Comparison of ENCODE assay signal across 18 cellular contexts in genomic region chr16:27197004-27197403, GRCh38. TPM values are rescaled to one million over a fixed set of nuclear protein-coding genes. Genes with fewer than 3 reads are reported as not detected.
DNase-seq lines count a peak whose midpoint lies in the region; ATAC-seq, FAIRE-seq and TF ChIP-seq lines count a peak whose summit lies in the region.
"Had no signal": no experiment of that assay in that cellular context is flagged by ENCODE, and none has a peak within 500 bp of the region (broad histone marks: within the 10 kb centered on the region; RNA-seq: fewer than 3 reads in every experiment).

No MANE protein-coding gene starts in this region.

- CTCF ChIA-PET in T-cell (lab: Charles Lee), result interaction anchor here in 1 of 2 donors (1.7 to 2.1 kb wide), 2 partner anchors 23 to 27 kb away, joined by 5 to 14 read pairs; no protein-coding TSS in a partner anchor

- POLR2A ChIA-PET in T-cell (lab: Charles Lee), result no interaction called here

- FAIRE-seq in H54 (lab: Jason Lieb, UNC), result no peak
- FAIRE-seq: GM12878 had no signal

- peaks cover 82% of the 10 kb centered on the region for H3K4me1 Mint-ChIP-seq in activated naive CD4-positive, alpha-beta T cell treated with anti-CD3 and anti-CD28 coated beads, Interleukin-2, amount 50 U/mL, for 24 hours
- H3K4me1 Mint-ChIP-seq in T-cell, result peaks cover 75 to 87% (median 80%) of the 10 kb centered on the region in 3 donors
- peaks cover 30% of the 10 kb centered on the region for H3K4me1 Mint-ChIP-seq in dendritic cell treated with granulocyte-macrophage colony-stimulating factor and Interleukin-4, amounts not matched to agents 40 ng/mL and 50 ng/mL, for 4 days (ENCODE audit: low read depth)

- no peaks in the 10 kb centered on the region for H3K4me1 ChIP-seq in sigmoid colon

- H3K36me3 Mint-ChIP-seq in activated naive CD4-positive, alpha-beta T cell treated with anti-CD3 and anti-CD28 coated beads, Interleukin-2, amount 50 U/mL, for 24 hours, result no peaks in the 10 kb centered on the region
- no peaks in the 10 kb centered on the region for H3K36me3 Mint-ChIP-seq in T-cell
- H3K36me3 Mint-ChIP-seq in dendritic cell treated with granulocyte-macrophage colony-stimulating factor and Interleukin-4, amounts not matched to agents 40 ng/mL and 50 ng/mL, for 4 days (ENCODE audit: low read depth), result no peaks in the 10 kb centered on the region

- no peak for DNase-seq in activated naive CD4-positive, alpha-beta T cell treated with Interleukin-2 at 50 U/mL for 16 hours
- DNase-seq in T-cell (no peak), superior temporal gyrus (ENCODE audit: extremely low spot score) (no peak), H54 (ENCODE audit: insufficient read length, low spot score) (no peak), sigmoid colon (no peak)
- DNase-seq: ACHN, DMS 273 treated with DMSO at 0.1 percent for 48 hours, GDM1, NCI-H1436, NCI-H2029, NCI-H510A, NCI-H82, PC-3 had no signal

- H3K4me3 ChIP-seq in sigmoid colon, result no peak overlapping the region
- H3K4me3 ChIP-seq: GM12878 had no signal

- H3K9me3 ChIP-seq in sigmoid colon, result no peaks in the 10 kb centered on the region

- no peak overlapping the region for H3K27ac ChIP-seq in sigmoid colon
- H3K27ac ChIP-seq: RWPE1 had no signal

- H3K4me3 Mint-ChIP-seq in activated naive CD4-positive, alpha-beta T cell treated with anti-CD3 and anti-CD28 coated beads, Interleukin-2, amount 50 U/mL, for 24 hours, result no peak overlapping the region
- peak overlapping the region in 2 of 3 donors; percentile 34 to 72 for H3K4me3 Mint-ChIP-seq in T-cell
- H3K4me3 Mint-ChIP-seq in dendritic cell treated with granulocyte-macrophage colony-stimulating factor and Interleukin-4, amounts not matched to agents 40 ng/mL and 50 ng/mL, for 4 days, result no peak overlapping the region

- H3K27me3 Mint-ChIP-seq in activated naive CD4-positive, alpha-beta T cell treated with anti-CD3 and anti-CD28 coated beads, Interleukin-2, amount 50 U/mL, for 24 hours, result no peaks in the 10 kb centered on the region
- no peaks in the 10 kb centered on the region for H3K27me3 Mint-ChIP-seq in T-cell
- peaks cover 40% of the 10 kb centered on the region for H3K27me3 Mint-ChIP-seq in dendritic cell treated with granulocyte-macrophage colony-stimulating factor and Interleukin-4, amounts not matched to agents 40 ng/mL and 50 ng/mL, for 4 days

- peaks cover 0 to 6% (median 0%) of the 10 kb centered on the region in 3 donors for H3K27me3 ChIP-seq in sigmoid colon

- H3K27ac Mint-ChIP-seq in activated naive CD4-positive, alpha-beta T cell treated with anti-CD3 and anti-CD28 coated beads, Interleukin-2, amount 50 U/mL, for 24 hours, result peak overlapping the region; percentile 48
- peak overlapping the region; percentile 98 to 99 for H3K27ac Mint-ChIP-seq in T-cell
- peak overlapping the region; percentile 51 for H3K27ac Mint-ChIP-seq in dendritic cell treated with granulocyte-macrophage colony-stimulating factor and Interleukin-4, amounts not matched to agents 40 ng/mL and 50 ng/mL, for 4 days

- no peak for TF ChIP-seq EP300 in sigmoid colon (IDR thresholded peaks at IDR 0.05)

- no peaks in the 10 kb centered on the region for H3K9me3 Mint-ChIP-seq in activated naive CD4-positive, alpha-beta T cell treated with anti-CD3 and anti-CD28 coated beads, Interleukin-2, amount 50 U/mL, for 24 hours
- H3K9me3 Mint-ChIP-seq in T-cell, result peaks cover 0 to 5% (median 0%) of the 10 kb centered on the region in 3 donors
- H3K9me3 Mint-ChIP-seq in dendritic cell treated with granulocyte-macrophage colony-stimulating factor and Interleukin-4, amounts not matched to agents 40 ng/mL and 50 ng/mL, for 4 days, result no peaks in the 10 kb centered on the region

- WGBS in sigmoid colon, 2 donors, result 73 to 78% methylated on average over 4 of the region's 4 CpGs

- intact Hi-C loops in dendritic cell treated with granulocyte-macrophage colony-stimulating factor and Interleukin-4, amounts not matched to agents 40 ng/mL and 50 ng/mL, for 4 days (cut with micrococcal nuclease), result no loop called here
- intact Hi-C loops in sigmoid colon (cut with DNase I), result no loop called here

- no peaks in the 10 kb centered on the region for H3K36me3 ChIP-seq in sigmoid colon

- ATAC-seq in T-cell (replicated peaks in 1 of 4), result no peak
- ATAC-seq: GM12878, HCT116, PC-3 had no signal

- TF ChIP-seq POLR2A in H54 (IDR thresholded peaks at IDR 0.05; ENCODE audit: low read depth, low read length), result no peak
- no peak for TF ChIP-seq POLR2A in sigmoid colon (IDR thresholded peaks at IDR 0.05)

- TF ChIP-seq CTCF in sigmoid colon (IDR thresholded peaks at IDR 0.05), result no peak

RNA-seq across cellular contexts. Expression of gene KDM8, which starts 6.3 kb away (rescaled TPM):
- total RNA-seq in T-cell (10 to 100 TPM; 13.4 to 25.6 (median 23.5) TPM), sigmoid colon (1 to 10 TPM; 2.5 to 6.8 (median 3.7) TPM)
- polyA plus RNA-seq in sigmoid colon, result 1 to 10 TPM; 5.1 to 5.4 (median 5.4) TPM

Comparison
In these comparisons a context has a peak if more than half of its experiments do, and no peak if none do; other contexts are left out.
1. H3K27ac Mint-ChIP-seq: peak in every context shown above with its lines; median percentile 98 in T-cell; 51 in dendritic cell treated with granulocyte-macrophage colony-stimulating factor and Interleukin-4, amounts not matched to agents 40 ng/mL and 50 ng/mL, for 4 days; 48 in activated naive CD4-positive, alpha-beta T cell treated with anti-CD3 and anti-CD28 coated beads, Interleukin-2, amount 50 U/mL, for 24 hours.
2. H3K4me3 Mint-ChIP-seq: peak in T-cell (2 of 3); none in activated naive CD4-positive, alpha-beta T cell treated with anti-CD3 and anti-CD28 coated beads, Interleukin-2, amount 50 U/mL, for 24 hours (single experiment) and dendritic cell treated with granulocyte-macrophage colony-stimulating factor and Interleukin-4, amounts not matched to agents 40 ng/mL and 50 ng/mL, for 4 days (single experiment).